Comparison of ENCODE assay signal across 20 cellular contexts in the genomic region with DNA sequence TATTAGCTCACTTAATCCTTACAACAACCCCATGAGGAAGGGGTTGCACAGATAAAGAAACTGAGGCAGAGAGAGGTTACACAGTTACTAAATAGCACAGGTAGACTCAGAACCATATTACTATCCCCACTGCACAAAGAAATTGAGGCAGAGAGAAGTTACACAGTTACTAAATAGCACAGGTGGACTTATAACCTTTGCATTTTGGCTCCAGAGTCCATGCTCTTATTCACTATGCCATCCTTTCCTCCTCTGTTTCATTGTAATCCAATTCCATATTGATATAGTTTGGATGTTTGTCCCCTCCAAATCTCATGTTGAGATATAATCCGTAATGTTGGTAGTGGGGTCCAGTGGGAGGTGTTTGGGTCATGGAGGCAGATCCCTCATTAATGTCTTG. TPM values are rescaled to one million over a fixed set of nuclear protein-coding genes. Genes with fewer than 3 reads are reported as not detected.
"Had no signal": no experiment of that assay in that cellular context is flagged by ENCODE, and none has a peak within 500 bp of the region (broad histone marks: within the 10 kb centered on the region; RNA-seq: fewer than 3 reads in every experiment).

No MANE protein-coding gene starts in this region.

- H3K27ac Mint-ChIP-seq: stimulated activated naive CD8-positive, alpha-beta T cell treated with anti-CD3 and anti-CD28 coated beads, Interleukin-15, Interleukin-2, amounts not matched to agents 100 ng/mL and 50 ng/mL, for 24 hours had no signal

- H3K9me3 Mint-ChIP-seq: activated naive CD4-positive, alpha-beta T cell treated with anti-CD3 and anti-CD28 coated beads, Interleukin-2, amount 50 U/mL, for 72 hours; naive B cell; stimulated activated naive CD8-positive, alpha-beta T cell treated with anti-CD3 and anti-CD28 coated beads, Interleukin-15, Interleukin-2, amounts not matched to agents 100 ng/mL and 50 ng/mL, for 24 hours had no signal

- H3K27ac ChIP-seq: body of pancreas, coronary artery, esophagus muscularis mucosa, right atrium auricular region, upper lobe of right lung had no signal

- H3K27me3 ChIP-seq: body of pancreas, esophagus muscularis mucosa, right atrium auricular region, upper lobe of right lung had no signal

- H3K4me3 ChIP-seq: body of pancreas, coronary artery, esophagus muscularis mucosa, lung, right atrium auricular region, upper lobe of right lung had no signal

- H3K9me3 ChIP-seq: body of pancreas, esophagus muscularis mucosa, right atrium auricular region, upper lobe of right lung had no signal

- DNase-seq: activated CD4-positive, alpha-beta T cell treated with anti-CD3 and anti-CD28 coated beads, Interleukin-2, amount 50 U/mL, for 48 hours; activated CD4-positive, CD25-positive, alpha-beta regulatory T cell treated with anti-CD3 and anti-CD28 coated beads, Interleukin-2, amount 50 U/mL, for 72 hours; activated effector memory CD4-positive, alpha-beta T cell treated with Interleukin-2 at 50 U/mL for 16 hours; activated T-cell treated with anti-CD3 and anti-CD28 coated beads, Interleukin-2, amount 50 U/mL, for 1 hour; amygdala; body of pancreas; central memory CD4-positive, alpha-beta T cell; effector CD4-positive, alpha-beta T cell; midbrain; naive B cell; nucleus accumbens; posterior cingulate gyrus; upper lobe of right lung had no signal

- ATAC-seq: activated naive CD4-positive, alpha-beta T cell treated with anti-CD3 and anti-CD28 coated beads, Interleukin-2, amount 50 U/mL, for 72 hours; body of pancreas; upper lobe of right lung had no signal

- H3K27me3 Mint-ChIP-seq: naive B cell; stimulated activated naive CD8-positive, alpha-beta T cell treated with anti-CD3 and anti-CD28 coated beads, Interleukin-15, Interleukin-2, amounts not matched to agents 100 ng/mL and 50 ng/mL, for 24 hours had no signal

- H3K4me3 Mint-ChIP-seq: stimulated activated naive CD8-positive, alpha-beta T cell treated with anti-CD3 and anti-CD28 coated beads, Interleukin-15, Interleukin-2, amounts not matched to agents 100 ng/mL and 50 ng/mL, for 24 hours had no signal

RNA-seq across cellular contexts. Expression of gene KIAA0319, which starts 17.2 kb away (rescaled TPM):
- total RNA-seq: glomerular endothelial cell had no signal
